In the genomic region with DNA sequence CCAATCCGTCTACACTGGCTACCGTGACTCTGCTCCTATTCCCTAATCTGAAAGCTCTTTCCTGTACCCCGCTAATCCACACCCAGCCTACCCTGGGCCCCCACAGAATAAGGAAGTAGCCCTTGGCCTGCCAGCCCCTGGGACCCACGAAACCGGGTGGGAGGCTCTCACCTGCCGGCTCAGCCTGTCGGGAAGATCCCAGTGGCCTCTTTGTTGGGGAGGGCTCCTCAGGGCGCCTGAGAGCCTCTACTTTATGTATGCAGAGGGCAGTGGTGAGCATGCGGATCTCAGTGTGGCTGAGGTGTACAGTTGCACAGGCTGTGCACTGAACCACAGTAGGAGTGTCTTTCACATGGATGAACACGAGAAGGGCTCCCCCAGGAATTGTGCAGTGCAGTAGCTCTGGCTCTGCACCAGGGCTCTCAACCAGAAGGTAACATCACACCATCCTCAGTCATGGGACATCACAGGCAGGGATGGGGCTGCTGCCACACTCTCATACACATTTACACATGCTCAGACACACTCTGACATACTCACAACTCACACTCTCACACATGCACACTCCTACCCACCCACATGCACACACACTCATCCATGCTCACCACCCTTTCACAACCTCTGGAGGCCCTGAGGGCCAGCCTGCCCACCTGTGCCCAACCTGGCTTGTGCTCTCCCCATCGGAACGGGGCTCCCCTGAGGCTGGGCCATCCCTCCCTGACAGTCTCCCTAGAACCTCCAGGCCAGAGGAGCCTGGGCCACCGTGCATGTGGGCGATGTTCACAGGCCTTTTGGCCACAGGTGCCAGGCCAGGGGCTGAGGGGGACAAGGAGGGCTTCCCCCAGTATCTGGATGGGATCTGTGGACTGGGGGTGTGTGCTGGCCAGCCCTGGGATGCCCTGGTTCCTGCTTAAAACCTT, we compare ENCODE assay signal across 16 cellular contexts.
DNase-seq lines count a peak whose midpoint lies in the region; ATAC-seq and TF ChIP-seq lines count a peak whose summit lies in the region.
"Had no signal": no experiment of that assay in that cellular context is flagged by ENCODE, and none has a peak within 500 bp of the region (broad histone marks: within the 10 kb centered on the region; RNA-seq: fewer than 3 reads in every experiment).

No MANE protein-coding gene starts in this region.

- no peak overlapping the region for H3K4me3 Mint-ChIP-seq in activated T-cell treated with anti-CD3 and anti-CD28 coated beads, Interleukin-2, amount 50 U/mL, for 24 hours
- no peak overlapping the region for H3K4me3 Mint-ChIP-seq in activated T-cell treated with anti-CD3 and anti-CD28 coated beads, Interleukin-2, amount 50 U/mL, for 4 hours
- H3K4me3 Mint-ChIP-seq: IgD-negative memory B cell had no signal

- peaks cover 15% of the 10 kb centered on the region for H3K27me3 Mint-ChIP-seq in activated T-cell treated with anti-CD3 and anti-CD28 coated beads, Interleukin-2, amount 50 U/mL, for 24 hours
- H3K27me3 Mint-ChIP-seq in activated T-cell treated with anti-CD3 and anti-CD28 coated beads, Interleukin-2, amount 50 U/mL, for 4 hours (ENCODE audit: low read depth), result peaks cover 17% of the 10 kb centered on the region

- no peak overlapping the region for H3K27ac ChIP-seq in upper lobe of right lung

- H3K4me1 Mint-ChIP-seq in activated T-cell treated with anti-CD3 and anti-CD28 coated beads, Interleukin-2, amount 50 U/mL, for 24 hours (ENCODE audit: low read depth), result no peaks in the 10 kb centered on the region
- H3K4me1 Mint-ChIP-seq in activated T-cell treated with anti-CD3 and anti-CD28 coated beads, Interleukin-2, amount 50 U/mL, for 4 hours (ENCODE audit: low read depth), result no peaks in the 10 kb centered on the region
- H3K4me1 Mint-ChIP-seq: IgD-negative memory B cell had no signal

- H3K4me1 ChIP-seq in upper lobe of right lung, result no peaks in the 10 kb centered on the region
- H3K4me1 ChIP-seq: Caco-2 had no signal

- no peaks in the 10 kb centered on the region for H3K36me3 Mint-ChIP-seq in activated T-cell treated with anti-CD3 and anti-CD28 coated beads, Interleukin-2, amount 50 U/mL, for 24 hours (ENCODE audit: low read depth)
- no peaks in the 10 kb centered on the region for H3K36me3 Mint-ChIP-seq in activated T-cell treated with anti-CD3 and anti-CD28 coated beads, Interleukin-2, amount 50 U/mL, for 4 hours (ENCODE audit: insufficient read depth)
- H3K36me3 Mint-ChIP-seq: IgD-negative memory B cell had no signal

- peaks cover 7% of the 10 kb centered on the region for H3K27me3 ChIP-seq in upper lobe of right lung

- DNase-seq in activated T-cell treated with anti-CD3 and anti-CD28 coated beads, Interleukin-2, amount 50 U/mL, for 24 hours, result peak; percentile 17
- no peak for DNase-seq in activated T-cell treated with anti-CD3 and anti-CD28 coated beads, Interleukin-2, amount 50 U/mL, for 4 hours
- peak; percentile 33 for DNase-seq in NCI-H2171 (lab: John Stamatoyannopoulos, UW)
- DNase-seq in mesenteric fat pad (ENCODE audit: low spot score), result peak; percentile 65
- DNase-seq in upper lobe of right lung, result peak; percentile 55
- no peak for DNase-seq in G401 (ENCODE audit: low spot score)
- no peak for DNase-seq in hypothalamus (lab: John Stamatoyannopoulos, UW)
- DNase-seq: GOT3, MV-4-11, NCI-H1417 treated with DMSO at 0.1 percent for 48 hours, NCI-H2029, NCI-H510A treated with DMSO at 0.1 percent for 48 hours, SIG-M5 had no signal

- H3K9me3 ChIP-seq in upper lobe of right lung, result no peaks in the 10 kb centered on the region
- H3K9me3 ChIP-seq: Caco-2 had no signal

- no peaks in the 10 kb centered on the region for H3K9me3 Mint-ChIP-seq in activated T-cell treated with anti-CD3 and anti-CD28 coated beads, Interleukin-2, amount 50 U/mL, for 24 hours
- no peaks in the 10 kb centered on the region for H3K9me3 Mint-ChIP-seq in activated T-cell treated with anti-CD3 and anti-CD28 coated beads, Interleukin-2, amount 50 U/mL, for 4 hours
- H3K9me3 Mint-ChIP-seq: IgD-negative memory B cell had no signal

- H3K27ac Mint-ChIP-seq in activated T-cell treated with anti-CD3 and anti-CD28 coated beads, Interleukin-2, amount 50 U/mL, for 24 hours, result no peak overlapping the region
- H3K27ac Mint-ChIP-seq: IgD-negative memory B cell had no signal

- no peak overlapping the region for H3K4me3 ChIP-seq in upper lobe of right lung

- no peaks in the 10 kb centered on the region for H3K36me3 ChIP-seq in upper lobe of right lung

- in situ Hi-C loops in G401 (cut with HindIII; ENCODE audit: low sequenced_read_pairs), result no loop called here

- intact Hi-C loops in upper lobe of right lung (cut with DNase I), result no loop called here

- no peak for TF ChIP-seq CTCF in upper lobe of right lung (IDR thresholded peaks at IDR 0.05)

- ATAC-seq in activated T-cell treated with anti-CD3 and anti-CD28 coated beads, Interleukin-2, amount 50 U/mL, for 4 hours, result no peak
- ATAC-seq in upper lobe of right lung, result peak; percentile 22
- no peak for ATAC-seq in GM21447 (IDR thresholded peaks at IDR 0.05; ENCODE audit: unreplicated experiment)

Comparison
In these comparisons a context has a peak if more than half of its experiments do, and no peak if none do; other contexts are left out.
1. DNase-seq: peak in activated T-cell treated with anti-CD3 and anti-CD28 coated beads, Interleukin-2, amount 50 U/mL, for 24 hours (single experiment), NCI-H2171 (single experiment), mesenteric fat pad (single experiment) and upper lobe of right lung (single experiment); none in activated T-cell treated with anti-CD3 and anti-CD28 coated beads, Interleukin-2, amount 50 U/mL, for 4 hours (single experiment), G401 (single experiment) and hypothalamus (0 of 51).